In genomic region chr7:157220916-157221569, GRCh38 we compare ENCODE assay signal across 20 cellular contexts.
"Had no signal": no experiment of that assay in that cellular context is flagged by ENCODE, and none has a peak within 500 bp of the region (broad histone marks: within the 10 kb centered on the region; RNA-seq: fewer than 3 reads in every experiment).

No MANE protein-coding gene starts in this region.

- ATAC-seq: effector memory CD8-positive, alpha-beta T cell; gastrocnemius medialis; left lobe of liver; sciatic nerve; stimulated activated memory B cell treated with anti-CD40 and anti-IgM and Interleukin-4, amounts not matched to agents 10 μg/mL and 1 μg/mL and 100 μg/mL, for 72 hours had no signal

- H3K9me3 Mint-ChIP-seq: effector memory CD8-positive, alpha-beta T cell; mesothelial cell of epicardium; nephron; stimulated activated memory B cell treated with anti-CD40 and anti-IgM and Interleukin-4, amounts not matched to agents 10 μg/mL and 1 μg/mL and 100 μg/mL, for 72 hours; stimulated activated naive CD8-positive, alpha-beta T cell treated with anti-CD3 and anti-CD28 coated beads, Interleukin-15, Interleukin-2, amounts not matched to agents 100 ng/mL and 50 ng/mL, for 24 hours had no signal

- H3K4me1 Mint-ChIP-seq: mesothelial cell of epicardium, nephron had no signal

- H3K27ac Mint-ChIP-seq: stimulated activated memory B cell treated with anti-CD40 and anti-IgM and Interleukin-4, amounts not matched to agents 10 μg/mL and 1 μg/mL and 100 μg/mL, for 72 hours; stimulated activated naive CD8-positive, alpha-beta T cell treated with anti-CD3 and anti-CD28 coated beads, Interleukin-15, Interleukin-2, amounts not matched to agents 100 ng/mL and 50 ng/mL, for 24 hours had no signal

- H3K27ac ChIP-seq: epithelial cell of prostate, esophagus muscularis mucosa, gastrocnemius medialis, neutrophil, spleen had no signal

- H3K4me3 Mint-ChIP-seq: effector memory CD8-positive, alpha-beta T cell; mesothelial cell of epicardium; nephron; stimulated activated memory B cell treated with anti-CD40 and anti-IgM and Interleukin-4, amounts not matched to agents 10 μg/mL and 1 μg/mL and 100 μg/mL, for 72 hours; stimulated activated naive CD8-positive, alpha-beta T cell treated with anti-CD3 and anti-CD28 coated beads, Interleukin-15, Interleukin-2, amounts not matched to agents 100 ng/mL and 50 ng/mL, for 24 hours had no signal

- DNase-seq: effector memory CD8-positive, alpha-beta T cell; gastrocnemius medialis; glutamatergic neuron; islet precursor cell; mammary epithelial cell; posterior cingulate gyrus; spleen; stimulated activated CD4-positive, alpha-beta T cell treated with anti-CD3 and anti-CD28 coated beads, Interleukin-15, amount 100 ng/mL, for 24 hours; stimulated activated CD4-positive, alpha-beta T cell treated with anti-CD3 and anti-CD28 coated beads, Interleukin-1b, Interleukin-23, amount 100 ng/mL, for 48 hours; stimulated activated CD4-positive, alpha-beta T cell treated with anti-CD3 and anti-CD28 coated beads, Interleukin-4, amount 100 ng/mL, for 24 hours; trophoblast cell had no signal

- H3K27me3 Mint-ChIP-seq: effector memory CD8-positive, alpha-beta T cell; stimulated activated memory B cell treated with anti-CD40 and anti-IgM and Interleukin-4, amounts not matched to agents 10 μg/mL and 1 μg/mL and 100 μg/mL, for 72 hours; stimulated activated naive CD8-positive, alpha-beta T cell treated with anti-CD3 and anti-CD28 coated beads, Interleukin-15, Interleukin-2, amounts not matched to agents 100 ng/mL and 50 ng/mL, for 24 hours had no signal
